In genomic region chrX:133794151-133794550, GRCh38 we compare ENCODE assay signal across 26 cellular contexts.
A peak's percentile ranks its signal among the peaks of the same experiment; 100 is the strongest.
DNase-seq lines count a peak whose midpoint lies in the region; ATAC-seq and TF ChIP-seq lines count a peak whose summit lies in the region.
"Had no signal": no experiment of that assay in that cellular context is flagged by ENCODE, and none has a peak within 500 bp of the region (broad histone marks: within the 10 kb centered on the region; RNA-seq: fewer than 3 reads in every experiment).

No MANE protein-coding gene starts in this region.

- no peak overlapping the region for H3K4me2 ChIP-seq in GM23338
- H3K4me2 ChIP-seq in smooth muscle cell, result peak overlapping the region; percentile 68

- H3K27ac ChIP-seq in GM23338 (ENCODE audit: low read depth) (0 out of 2 replicates have a peak overlapping the region, but pooled peaks have one; percentile 55), ectodermal cell (ENCODE audit: insufficient read depth, low read depth, low read length, poor library complexity, severe bottlenecking) (peak overlapping the region; percentile 50), smooth muscle cell (ENCODE audit: low read depth) (peak overlapping the region; percentile 87)
- H3K27ac ChIP-seq: body of pancreas, spleen, stomach, WERI-Rb-1 had no signal

- CTCF ChIA-PET in activated CD4-positive, alpha-beta T cell treated with anti-CD3 and anti-CD28 coated beads, Interleukin-2, amount 10 ng/mL, durations not matched to agents 7 days and 5 days (lab: Charles Lee), result interaction anchor here (0.5 to 1.1 kb wide), 2 partner anchors 460 to 524 kb away, joined by 3 read pairs; no protein-coding TSS in a partner anchor

- TF ChIP-seq CTCF in GM23338 (conservative IDR thresholded peaks at IDR 0.05; ENCODE audit: low read depth in 2 of 2) (no peak), mucosa of descending colon (IDR thresholded peaks at IDR 0.05) (no peak), smooth muscle cell (IDR thresholded peaks at IDR 0.05; ENCODE audit: borderline replicate concordance, insufficient read depth, poor library complexity, severe bottlenecking) (no peak), GM13977 (IDR thresholded peaks at IDR 0.05; ENCODE audit: extremely low read depth, insufficient read depth, missing control alignments) (no peak)

- no peak overlapping the region for H3K27ac Mint-ChIP-seq in GM23338
- no peak overlapping the region for H3K27ac Mint-ChIP-seq in activated CD4-positive, alpha-beta T cell treated with anti-CD3 and anti-CD28 coated beads, Interleukin-2, amount 10 ng/mL, durations not matched to agents 7 days and 5 days
- H3K27ac Mint-ChIP-seq: activated T-helper 2 cell treated with anti-CD3 and anti-CD28 coated beads, Interferon-gamma antibody, Interleukin-2, Interleukin-4, amounts not matched to agents 10 μg/mL and 5 μg/mL and 100 μg/mL, durations not matched to agents 14 hours and 24 hours and 36 hours; immature natural killer cell; naive thymus-derived CD4-positive, alpha-beta T cell had no signal

- no peaks in the 10 kb centered on the region for H3K36me3 ChIP-seq in GM23338 (ENCODE audit: insufficient read depth)
- no peaks in the 10 kb centered on the region for H3K36me3 ChIP-seq in ectodermal cell (ENCODE audit: control insufficient read depth, insufficient read depth, low read length)
- H3K36me3 ChIP-seq in mucosa of descending colon (ENCODE audit: low read depth), result no peaks in the 10 kb centered on the region
- H3K36me3 ChIP-seq in smooth muscle cell (ENCODE audit: low read depth), result no peaks in the 10 kb centered on the region
- H3K36me3 ChIP-seq: spleen, stomach, WERI-Rb-1 had no signal

- H2AFZ ChIP-seq in GM23338 (no peak overlapping the region), smooth muscle cell (ENCODE audit: low read depth) (no peak overlapping the region)

- no peaks in the 10 kb centered on the region for H3K9me2 ChIP-seq in GM23338 (ENCODE audit: insufficient read depth)

- WGBS in ectodermal cell, 2 experiments, result 53 to 71% methylated on average over 3 of the region's 3 CpGs
- 34% methylated on average over 3 of the region's 3 CpGs for WGBS in smooth muscle cell (ENCODE audit: low lambda C conversion rate)

- H3F3A ChIP-seq in GM23338 (replicated peaks; ENCODE audit: low read depth), result no peaks in the 10 kb centered on the region
- no peaks in the 10 kb centered on the region for H3F3A ChIP-seq in smooth muscle cell (ENCODE audit: low read depth)

- peak overlapping the region; percentile 64 for H3K9ac ChIP-seq in smooth muscle cell (ENCODE audit: low read depth)

- DNase-seq in GM23338 (ENCODE audit: low spot score) (no peak), mucosa of descending colon (no peak), smooth muscle cell (lab: John Stamatoyannopoulos, UW; ENCODE audit: unreplicated experiment) (no peak), T-helper 9 cell (no peak), GM13977 (ENCODE audit: low spot score) (no peak)
- no peak for DNase-seq in activated CD4-positive, alpha-beta T cell treated with anti-CD3 and anti-CD28 coated beads, Interleukin-2, amount 10 ng/mL, durations not matched to agents 7 days and 5 days
- DNase-seq: activated CD4-positive, alpha-beta T cell treated with anti-CD3 and anti-CD28 coated beads for 4 hours; activated naive CD4-positive, alpha-beta T cell treated with anti-CD3 and anti-CD28 coated beads, Interleukin-2, amount 50 U/mL, for 16 hours; activated T-cell treated with anti-CD3 and anti-CD28 coated beads for 4 hours; body of pancreas; C1 segment of cervical spinal cord; COR-L47; hypothalamus; immature natural killer cell; IMR-90; MV-4-11; naive thymus-derived CD4-positive, alpha-beta T cell; NCI-H2107; NCI-H748 treated with DMSO at 0.1 percent for 48 hours; spleen; stimulated activated CD4-positive, alpha-beta T cell treated with anti-CD3 and anti-CD28 coated beads, Interleukin-2, amount 100 ng/mL, for 24 hours; stomach; WERI-Rb-1 had no signal

- peaks cover 2% of the 10 kb centered on the region for H3K27me3 Mint-ChIP-seq in GM23338 (ENCODE audit: insufficient read depth, low read depth, poor library complexity)
- H3K27me3 Mint-ChIP-seq in activated CD4-positive, alpha-beta T cell treated with anti-CD3 and anti-CD28 coated beads, Interleukin-2, amount 10 ng/mL, durations not matched to agents 7 days and 5 days, result no peaks in the 10 kb centered on the region

- no peak overlapping the region for H3K4me3 Mint-ChIP-seq in GM23338
- no peak overlapping the region for H3K4me3 Mint-ChIP-seq in activated CD4-positive, alpha-beta T cell treated with anti-CD3 and anti-CD28 coated beads, Interleukin-2, amount 10 ng/mL, durations not matched to agents 7 days and 5 days
- H3K4me3 Mint-ChIP-seq: immature natural killer cell; naive thymus-derived CD4-positive, alpha-beta T cell had no signal

- no peaks in the 10 kb centered on the region for H3K9me3 Mint-ChIP-seq in GM23338
- H3K9me3 Mint-ChIP-seq in activated CD4-positive, alpha-beta T cell treated with anti-CD3 and anti-CD28 coated beads, Interleukin-2, amount 10 ng/mL, durations not matched to agents 7 days and 5 days, result no peaks in the 10 kb centered on the region
- H3K9me3 Mint-ChIP-seq: activated T-helper 2 cell treated with anti-CD3 and anti-CD28 coated beads, Interferon-gamma antibody, Interleukin-2, Interleukin-4, amounts not matched to agents 10 μg/mL and 5 μg/mL and 100 μg/mL, durations not matched to agents 14 hours and 24 hours and 36 hours; immature natural killer cell; naive thymus-derived CD4-positive, alpha-beta T cell had no signal

- H3K4me3 ChIP-seq in GM23338 (no peak overlapping the region), ectodermal cell (ENCODE audit: insufficient read depth, low read depth, low read length) (no peak overlapping the region), mucosa of descending colon (no peak overlapping the region), smooth muscle cell (no peak overlapping the region)
- H3K4me3 ChIP-seq: body of pancreas, spleen, stomach had no signal

- H3K27me3 ChIP-seq in GM23338 (ENCODE audit: insufficient read depth), result no peaks in the 10 kb centered on the region
- H3K27me3 ChIP-seq in ectodermal cell (ENCODE audit: control insufficient read depth, insufficient read depth, low read length, poor library complexity, severe bottlenecking), result no peaks in the 10 kb centered on the region
- H3K27me3 ChIP-seq in smooth muscle cell (ENCODE audit: low read depth), result no peaks in the 10 kb centered on the region
- H3K27me3 ChIP-seq: body of pancreas had no signal

- no peaks in the 10 kb centered on the region for H3K4me1 ChIP-seq in GM23338 (ENCODE audit: insufficient read depth)
- peaks cover 8% of the 10 kb centered on the region for H3K4me1 ChIP-seq in ectodermal cell (ENCODE audit: control insufficient read depth, insufficient read depth, low read length)
- H3K4me1 ChIP-seq in mucosa of descending colon (ENCODE audit: low read depth), result no peaks in the 10 kb centered on the region
- peaks cover 13% of the 10 kb centered on the region for H3K4me1 ChIP-seq in smooth muscle cell (ENCODE audit: low read depth)
- H3K4me1 ChIP-seq: body of pancreas, spleen, stomach had no signal

- H3K9me3 ChIP-seq in ectodermal cell (ENCODE audit: control insufficient read depth, low read length), result no peaks in the 10 kb centered on the region
- no peaks in the 10 kb centered on the region for H3K9me3 ChIP-seq in mucosa of descending colon
- H3K9me3 ChIP-seq in smooth muscle cell (replicated peaks; ENCODE audit: low read depth), result no peaks in the 10 kb centered on the region
- H3K9me3 ChIP-seq: body of pancreas, spleen, stomach had no signal

- no peaks in the 10 kb centered on the region for H3K36me3 Mint-ChIP-seq in GM23338 (ENCODE audit: low read depth)
- H3K36me3 Mint-ChIP-seq in activated CD4-positive, alpha-beta T cell treated with anti-CD3 and anti-CD28 coated beads, Interleukin-2, amount 10 ng/mL, durations not matched to agents 7 days and 5 days (ENCODE audit: low read depth), result no peaks in the 10 kb centered on the region
- H3K36me3 Mint-ChIP-seq: immature natural killer cell; naive thymus-derived CD4-positive, alpha-beta T cell had no signal

- in situ Hi-C loops in GM13977 (cut with MboI; ENCODE audit: low pct_unique_long_range_greater_than_20kb, low sequenced_read_pairs, unreplicated experiment), result no loop called here

- peaks cover 12% of the 10 kb centered on the region; the same call in 2 of the 3 replicates for H3K4me1 Mint-ChIP-seq in GM23338
- H3K4me1 Mint-ChIP-seq in activated CD4-positive, alpha-beta T cell treated with anti-CD3 and anti-CD28 coated beads, Interleukin-2, amount 10 ng/mL, durations not matched to agents 7 days and 5 days, result no peaks in the 10 kb centered on the region
- H3K4me1 Mint-ChIP-seq: immature natural killer cell; naive thymus-derived CD4-positive, alpha-beta T cell had no signal

- H4K20me1 ChIP-seq in GM23338 (replicated peaks; ENCODE audit: insufficient read depth) (no peaks in the 10 kb centered on the region), smooth muscle cell (ENCODE audit: low read depth) (no peaks in the 10 kb centered on the region)

- H3K79me2 ChIP-seq in GM23338 (replicated peaks; ENCODE audit: insufficient read depth) (no peaks in the 10 kb centered on the region), smooth muscle cell (ENCODE audit: low read depth) (no peaks in the 10 kb centered on the region)

- intact Hi-C loops in mucosa of descending colon (cut with DNase I, micrococcal nuclease), result no loop called here

- POLR2A ChIA-PET in activated CD4-positive, alpha-beta T cell treated with anti-CD3 and anti-CD28 coated beads, Interleukin-2, amount 10 ng/mL, durations not matched to agents 7 days and 5 days (lab: Charles Lee), result no interaction called here

- no peak for ATAC-seq in GM23338
- ATAC-seq in mucosa of descending colon, result peak; percentile 16
- ATAC-seq: body of pancreas; left lobe of liver; naive thymus-derived CD4-positive, alpha-beta T cell had no signal

TF ChIP-seq in GM23338, 12 proteins besides CTCF, POLR2A, EP300 and RAD21 (continues in another document):
- TF ChIP-seq NANOG (IDR thresholded peaks at IDR 0.05; ENCODE audit: borderline replicate concordance) (no peak), EZH2 (IDR thresholded peaks at IDR 0.05; ENCODE audit: low read depth, unreplicated experiment) (no peak), POLR2AphosphoS5 (IDR thresholded peaks at IDR 0.05; ENCODE audit: low read depth) (no peak)
